In the genomic region with DNA sequence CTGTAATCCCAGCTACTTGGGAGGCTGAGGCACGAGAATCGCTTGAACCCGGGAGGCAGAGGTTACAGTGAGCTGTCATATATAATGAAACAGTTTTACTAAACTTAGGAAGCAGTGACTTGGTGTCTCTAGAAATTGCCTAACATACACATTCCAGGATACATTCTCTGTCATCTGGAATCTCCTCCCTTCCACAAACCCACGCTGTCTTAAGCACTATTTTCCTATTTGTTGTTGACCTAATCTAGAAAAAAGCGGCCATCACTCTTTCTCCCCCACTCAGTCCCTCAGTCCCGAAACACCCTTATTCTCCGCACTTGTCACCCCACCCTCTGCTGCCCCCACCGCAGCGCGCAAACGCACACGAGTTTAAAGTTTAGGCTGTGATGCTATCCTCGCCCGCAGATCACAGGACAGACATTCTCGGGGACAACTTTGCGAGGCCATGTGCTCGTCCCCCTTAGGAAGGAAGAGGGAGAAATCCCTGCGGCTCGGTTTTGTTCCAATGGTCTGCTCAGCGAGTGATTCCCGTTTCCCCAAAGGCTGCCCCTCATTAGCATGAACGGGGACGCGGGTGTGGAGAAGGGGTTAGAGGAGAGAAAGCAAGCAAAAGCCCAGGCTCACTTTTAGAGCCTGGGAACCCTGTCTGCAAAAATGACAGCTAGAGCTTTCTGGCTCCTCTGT, we compare ENCODE assay signal across 8 cellular contexts. TPM values are rescaled to one million over a fixed set of nuclear protein-coding genes. Genes with fewer than 3 reads are reported as not detected.
DNase-seq lines count a peak whose midpoint lies in the region; ATAC-seq and TF ChIP-seq lines count a peak whose summit lies in the region.
"Not testable (repeated sequence)": the region's sequence is repeated elsewhere in the genome, so short reads cannot be mapped to it uniquely, and the experiment has no call there.

No MANE protein-coding gene starts in this region.

- not testable (repeated sequence) for H3K27me3 ChIP-seq in RWPE2 (ENCODE audit: insufficient read depth, poor library complexity, severe bottlenecking); adrenal gland; esophagus squamous epithelium; upper lobe of right lung

- H3K4me1 ChIP-seq in RWPE2 (ENCODE audit: insufficient read depth, poor library complexity, severe bottlenecking) (peaks cover 17% of the 10 kb centered on the region), esophagus squamous epithelium (peaks cover 0 to 18% (median 4%) of the 10 kb centered on the region in 3 donors)
- not testable (repeated sequence) for H3K4me1 ChIP-seq in adrenal gland (replicated peaks in 1 of 2); upper lobe of right lung

- peak; percentile 73 for DNase-seq in EL
- not testable (repeated sequence) for DNase-seq in RWPE2 (ENCODE audit: low spot score); esophagus squamous epithelium (lab: John Stamatoyannopoulos, UW); upper lobe of right lung
- DNase-seq in adrenal gland, result peak in 1 of 7 donors; percentile 19
- peak in 1 of 2 donors; percentile 35 for DNase-seq in left colon
- DNase-seq in pons (ENCODE audit: low spot score), result peak; percentile 48

- H3K27ac ChIP-seq in RWPE2 (ENCODE audit: poor library complexity, severe bottlenecking), result peak overlapping the region; percentile 55
- H3K27ac ChIP-seq in adrenal gland, result peak overlapping the region in 4 of 5 donors; percentile 72 to 95 (median 88)
- H3K27ac ChIP-seq in esophagus squamous epithelium, result peak overlapping the region; percentile 81 to 95 (median 87)
- H3K27ac ChIP-seq in upper lobe of right lung, result peak overlapping the region; percentile 88

- intact Hi-C loops in adrenal gland (cut with DNase I); esophagus squamous epithelium (cut with DNase I); left colon (cut with DNase I, micrococcal nuclease); upper lobe of right lung (cut with DNase I): not testable (repeated sequence)

- H3K4me3 ChIP-seq in RWPE2 (ENCODE audit: severe bottlenecking), result peak overlapping the region; percentile 49
- H3K4me3 ChIP-seq in adrenal gland, result peak overlapping the region in 2 of 4 donors; percentile 13 to 87
- peak overlapping the region; percentile 51 to 74 (median 68) for H3K4me3 ChIP-seq in esophagus squamous epithelium
- H3K4me3 ChIP-seq in upper lobe of right lung, result peak overlapping the region; percentile 56

- TF ChIP-seq POLR2A in adrenal gland (IDR thresholded peaks at IDR 0.05); esophagus squamous epithelium (IDR thresholded peaks at IDR 0.05): not testable (repeated sequence)

- WGBS in adrenal gland, 4 donors, result 18 to 37% (median 21%) methylated on average over 16 to 24 of the region's 24 CpGs
- WGBS in esophagus squamous epithelium, 2 donors, result 17 to 36% methylated on average over 19 to 24 of the region's 24 CpGs

- TF ChIP-seq CTCF in RWPE2 (IDR thresholded peaks at IDR 0.05; ENCODE audit: poor library complexity, severe bottlenecking); adrenal gland (IDR thresholded peaks at IDR 0.05); esophagus squamous epithelium (IDR thresholded peaks at IDR 0.05); upper lobe of right lung (IDR thresholded peaks at IDR 0.05): not testable (repeated sequence)

- H3K9me3 ChIP-seq in RWPE2 (ENCODE audit: severe bottlenecking); adrenal gland (replicated peaks in 1 of 3); esophagus squamous epithelium; upper lobe of right lung: not testable (repeated sequence)

- H3K36me3 ChIP-seq in RWPE2 (ENCODE audit: low read depth); adrenal gland (replicated peaks in 1 of 2); esophagus squamous epithelium; upper lobe of right lung: not testable (repeated sequence)

- peak; percentile 26 for ATAC-seq in HG02840 (IDR thresholded peaks at IDR 0.05; ENCODE audit: low FRiP score, unreplicated experiment)
- not testable (repeated sequence) for ATAC-seq in RWPE2 (ENCODE audit: low read depth)
- ATAC-seq in left colon, result peak; percentile 0
- ATAC-seq in upper lobe of right lung, result peak; percentile 1

RNA-seq across cellular contexts. Expression of a gene that starts 28.8 kb away (rescaled TPM):
- total RNA-seq in adrenal gland (1 to 10 TPM in 5 of 8 donors, under 1 TPM in 3; 0.12 to 2.4 (median 1.4) TPM), esophagus squamous epithelium (1 to 10 TPM in 2 of 4 donors, under 1 TPM in 2; 0.18 to 1.1 (median 0.85) TPM), left colon (1 to 10 TPM; 4.1 to 6.4 TPM), upper lobe of right lung (1.9 TPM)
- 1 to 10 TPM; 1.1 to 4.0 (median 3.8) TPM for polyA plus RNA-seq in adrenal gland
